11 cellular contexts compared by ENCODE assay signal in genomic region chr16:11681526-11681925, GRCh38. TPM values are rescaled to one million over a fixed set of nuclear protein-coding genes. Genes with fewer than 3 reads are reported as not detected.
DNase-seq lines count a peak whose midpoint lies in the region; ATAC-seq and TF ChIP-seq lines count a peak whose summit lies in the region.
"Had no signal": no experiment of that assay in that cellular context is flagged by ENCODE, and none has a peak within 500 bp of the region (broad histone marks: within the 10 kb centered on the region; RNA-seq: fewer than 3 reads in every experiment).

No MANE protein-coding gene starts in this region.

- ATAC-seq in body of pancreas: peak; percentile 20
- ATAC-seq in stimulated activated naive CD8-positive, alpha-beta T cell treated with anti-CD3 and anti-CD28 coated beads, Interleukin-15, amount 100 ng/mL, for 72 hours: peak; percentile 63
- ATAC-seq in HG03520 (IDR thresholded peaks at IDR 0.05; ENCODE audit: unreplicated experiment): no peak

- peaks cover 34% of the 10 kb centered on the region for H3K79me2 ChIP-seq in hepatocyte

- H3K36me3 Mint-ChIP-seq in activated T-cell treated with anti-CD3 and anti-CD28 coated beads, Interleukin-2, amount 50 U/mL, for 24 hours (ENCODE audit: low read depth): peaks cover 97% of the 10 kb centered on the region

- no peak overlapping the region for H3K4me3 ChIP-seq in HL-60 (replicated peaks; ENCODE audit: insufficient read depth, low read length)
- no peak overlapping the region for H3K4me3 ChIP-seq in body of pancreas
- H3K4me3 ChIP-seq in hepatocyte: no peak overlapping the region
- H3K4me3 ChIP-seq: SK-N-MC had no signal

- peaks cover 69% of the 10 kb centered on the region for H3K4me1 Mint-ChIP-seq in activated T-cell treated with anti-CD3 and anti-CD28 coated beads, Interleukin-2, amount 50 U/mL, for 24 hours (ENCODE audit: low read depth)
- H3K4me1 Mint-ChIP-seq in stimulated activated naive CD8-positive, alpha-beta T cell treated with anti-CD3 and anti-CD28 coated beads, Interleukin-15, amount 100 ng/mL, for 72 hours: peaks cover 57% of the 10 kb centered on the region

- H2AFZ ChIP-seq in hepatocyte: no peak overlapping the region

- no peak overlapping the region for H3K27ac ChIP-seq in HL-60 (replicated peaks)
- peak overlapping the region in 2 of 4 donors; percentile 9 to 34 for H3K27ac ChIP-seq in body of pancreas
- no peak overlapping the region for H3K27ac ChIP-seq in hepatocyte
- H3K27ac ChIP-seq: SK-N-MC had no signal

- H3K9me3 Mint-ChIP-seq in activated T-cell treated with anti-CD3 and anti-CD28 coated beads, Interleukin-2, amount 50 U/mL, for 24 hours: no peaks in the 10 kb centered on the region
- no peaks in the 10 kb centered on the region for H3K9me3 Mint-ChIP-seq in stimulated activated naive CD8-positive, alpha-beta T cell treated with anti-CD3 and anti-CD28 coated beads, Interleukin-15, amount 100 ng/mL, for 72 hours
- H3K9me3 Mint-ChIP-seq: nephron had no signal

- WGBS in body of pancreas, 2 donors: 19 to 40% methylated on average over 2 of the region's 2 CpGs
- 82% methylated on average over 2 of the region's 2 CpGs for WGBS in hepatocyte (ENCODE audit: low lambda C conversion rate, missing lambda C conversion rate)

- no peaks in the 10 kb centered on the region for H3K27me3 ChIP-seq in HL-60 (ENCODE audit: insufficient read depth, poor library complexity, severe bottlenecking)
- H3K27me3 ChIP-seq in body of pancreas: no peaks in the 10 kb centered on the region
- no peaks in the 10 kb centered on the region for H3K27me3 ChIP-seq in hepatocyte
- H3K27me3 ChIP-seq: BE2C had no signal

- H3K36me3 ChIP-seq in body of pancreas (replicated peaks in 1 of 2; ENCODE audit: insufficient read depth in 1 of 2, low read depth in 2 of 2) (peaks cover 9 to 32% of the 10 kb centered on the region in 2 donors), hepatocyte (replicated peaks; ENCODE audit: insufficient read depth, low read depth) (no peaks in the 10 kb centered on the region)

- TF ChIP-seq CTCF in HL-60 (IDR thresholded peaks at IDR 0.05; ENCODE audit: insufficient read depth, low read length) (no peak), body of pancreas (IDR thresholded peaks at IDR 0.05) (no peak), hepatocyte (IDR thresholded peaks at IDR 0.05; ENCODE audit: poor library complexity) (no peak)

- H3K9me2 ChIP-seq in hepatocyte (replicated peaks; ENCODE audit: insufficient read depth): no peaks in the 10 kb centered on the region

- H3K4me3 Mint-ChIP-seq in activated T-cell treated with anti-CD3 and anti-CD28 coated beads, Interleukin-2, amount 50 U/mL, for 24 hours: no peak overlapping the region
- H3K4me3 Mint-ChIP-seq in stimulated activated naive CD8-positive, alpha-beta T cell treated with anti-CD3 and anti-CD28 coated beads, Interleukin-15, amount 100 ng/mL, for 72 hours: peak overlapping the region; percentile 57 to 62
- H3K4me3 Mint-ChIP-seq: nephron had no signal

- H3K9me3 ChIP-seq in body of pancreas (no peaks in the 10 kb centered on the region), hepatocyte (ENCODE audit: low read depth) (no peaks in the 10 kb centered on the region)
- H3K9me3 ChIP-seq: BE2C had no signal

- intact Hi-C loops in body of pancreas (cut with DNase I): no loop called here

- peaks cover 25% of the 10 kb centered on the region for H4K20me1 ChIP-seq in hepatocyte (ENCODE audit: insufficient read depth, poor library complexity, severe bottlenecking)

- H3K4me1 ChIP-seq in body of pancreas (peaks cover 30% of the 10 kb centered on the region), hepatocyte (ENCODE audit: insufficient read depth) (no peaks in the 10 kb centered on the region)
- H3K4me1 ChIP-seq: BE2C had no signal

- H3K4me2 ChIP-seq in hepatocyte: no peak overlapping the region

- H3K27me3 Mint-ChIP-seq in activated T-cell treated with anti-CD3 and anti-CD28 coated beads, Interleukin-2, amount 50 U/mL, for 24 hours: no peaks in the 10 kb centered on the region
- no peaks in the 10 kb centered on the region for H3K27me3 Mint-ChIP-seq in stimulated activated naive CD8-positive, alpha-beta T cell treated with anti-CD3 and anti-CD28 coated beads, Interleukin-15, amount 100 ng/mL, for 72 hours

- H3K27ac Mint-ChIP-seq in activated T-cell treated with anti-CD3 and anti-CD28 coated beads, Interleukin-2, amount 50 U/mL, for 24 hours: peak overlapping the region; percentile 88
- peak overlapping the region; percentile 80 to 94 for H3K27ac Mint-ChIP-seq in stimulated activated naive CD8-positive, alpha-beta T cell treated with anti-CD3 and anti-CD28 coated beads, Interleukin-15, amount 100 ng/mL, for 72 hours

- no peak for TF ChIP-seq POLR2A in body of pancreas (IDR thresholded peaks at IDR 0.05)

- DNase-seq in activated T-cell treated with anti-CD3 and anti-CD28 coated beads, Interleukin-2, amount 50 U/mL, for 24 hours: no peak
- DNase-seq in activated T-cell treated with anti-CD3 and anti-CD28 coated beads, Interleukin-2, amount 50 U/mL, for 48 hours: no peak
- DNase-seq in HL-60 (ENCODE audit: low read depth in 1 of 2, low spot score in 1 of 2): peak; percentile 76 to 81
- no peak for DNase-seq in body of pancreas
- no peak for DNase-seq in stimulated activated naive CD8-positive, alpha-beta T cell treated with anti-CD3 and anti-CD28 coated beads, Interleukin-15, amount 100 ng/mL, for 72 hours
- no peak for DNase-seq in NCI-H748 treated with DMSO at 0.1 percent for 48 hours (lab: John Stamatoyannopoulos, UW)
- DNase-seq in hepatocyte (ENCODE audit: low spot score): no peak
- DNase-seq: BE2C had no signal

RNA-seq across cellular contexts. Expression of gene SNN, which starts 13.3 kb away (rescaled TPM):
- 10 to 100 TPM in 1 of 2 donors, 1 to 10 TPM in 1; 7.5 to 10.9 TPM for total RNA-seq in body of pancreas
- 18.8 and 18.9 TPM in 2 replicates for total RNA-seq in hepatocyte
- polyA plus RNA-seq in hepatocyte: 16.4 and 16.7 TPM in 2 replicates

Comparison
In these comparisons a context has a peak if more than half of its experiments do, and no peak if none do; other contexts are left out.
1. DNase-seq: peak in HL-60 (2 of 2); none in activated T-cell treated with anti-CD3 and anti-CD28 coated beads, Interleukin-2, amount 50 U/mL, for 24 hours (single experiment), activated T-cell treated with anti-CD3 and anti-CD28 coated beads, Interleukin-2, amount 50 U/mL, for 48 hours (0 of 2), body of pancreas (0 of 4), stimulated activated naive CD8-positive, alpha-beta T cell treated with anti-CD3 and anti-CD28 coated beads, Interleukin-15, amount 100 ng/mL, for 72 hours (0 of 2), NCI-H748 treated with DMSO at 0.1 percent for 48 hours (single experiment) and hepatocyte (single experiment).